1 cellular context compared by ENCODE assay signal in genomic region chr3:149317072-149317471, GRCh38.
TF ChIP-seq lines count a peak whose summit lies in the region.

No MANE protein-coding gene starts in this region.

TF ChIP-seq in HCT116, 20 proteins besides CTCF, POLR2A, EP300 and RAD21 (continued from another document):
- no peak for TF ChIP-seq EGR1 (IDR thresholded peaks at IDR 0.05; ENCODE audit: low read depth)
- no peak for TF ChIP-seq ATF3 (IDR thresholded peaks at IDR 0.05)
- TF ChIP-seq POLR2AphosphoS5 (IDR thresholded peaks at IDR 0.05; ENCODE audit: low read depth, low read length), result no peak
- no peak for TF ChIP-seq ELF1 (IDR thresholded peaks at IDR 0.05; ENCODE audit: borderline replicate concordance, low read depth)
- TF ChIP-seq SRF (IDR thresholded peaks at IDR 0.05; ENCODE audit: low read depth), result no peak
